8 cellular contexts compared by ENCODE assay signal in genomic region chr10:62818426-62819011, GRCh38. TPM values are rescaled to one million over a fixed set of nuclear protein-coding genes. Genes with fewer than 3 reads are reported as not detected.
DNase-seq lines count a peak whose midpoint lies in the region; TF ChIP-seq lines count a peak whose summit lies in the region.

No MANE protein-coding gene starts in this region.

- TF ChIP-seq CTCF in brain (conservative IDR thresholded peaks at IDR 0.05) = no peak
- TF ChIP-seq CTCF in lower leg skin (IDR thresholded peaks at IDR 0.05) = no peak

- no peaks in the 10 kb centered on the region for H3K36me3 ChIP-seq in ES-I3 (ENCODE audit: insufficient read depth, low read length)

- peak overlapping the region; percentile 9 for H3K4me3 ChIP-seq in lower leg skin (ENCODE audit: low read depth, poor library complexity, severe bottlenecking)

- peaks cover 5% of the 10 kb centered on the region for H3K36me3 Mint-ChIP-seq in brain

- H3K9me3 Mint-ChIP-seq in brain = peaks cover 0 to 6% (median 0%) of the 10 kb centered on the region in 5 experiments

- TF ChIP-seq POLR2A in lower leg skin (IDR thresholded peaks at IDR 0.05) = no peak

- DNase-seq in RPMI7951 (ENCODE audit: low read depth) = peak; percentile 31
- no peak for DNase-seq in lower leg skin (ENCODE audit: low spot score in 2 of 2)
- DNase-seq in stimulated activated CD8-positive, alpha-beta memory T cell treated with anti-CD3 and anti-CD28 coated beads, Interleukin-15, amount 100 ng/mL, for 4 hours (ENCODE audit: low read depth in 2 of 2) = peak; percentile 55 to 62
- DNase-seq in RKO (ENCODE audit: low spot score) = no peak
- DNase-seq in NCI-H1092 (lab: John Stamatoyannopoulos, UW) = no peak
- no peak for DNase-seq in dedifferentiated amniotic fluid mesenchymal stem cell (ENCODE audit: extremely low spot score)

- peaks cover 35% of the 10 kb centered on the region for H3K4me1 Mint-ChIP-seq in brain

- peak overlapping the region; percentile 87 to 98 (median 96) for H3K4me3 Mint-ChIP-seq in brain

- H3K9me3 ChIP-seq in ES-I3 (ENCODE audit: control insufficient read depth, insufficient read depth, low read length) = no peaks in the 10 kb centered on the region

- WGBS in lower leg skin, 2 donors = 4 to 7% methylated on average over 26 to 29 of the region's 65 CpGs

- H3K27ac Mint-ChIP-seq in brain = no peak overlapping the region

- peak overlapping the region; percentile 28; the same call in 1 of the 2 replicates for H3K9ac ChIP-seq in ES-I3 (ENCODE audit: low read depth, low read length)

- intact Hi-C loops in lower leg skin (cut with DNase I; ENCODE audit: low total_unique reads) = loop anchor here (5.0 kb wide), 1 partner anchor 226 kb away; no protein-coding TSS in a partner anchor

- H3K4me1 ChIP-seq in ES-I3 (ENCODE audit: insufficient read depth, low read length) = no peaks in the 10 kb centered on the region

- peaks cover 89% of the 10 kb centered on the region for H3K27me3 Mint-ChIP-seq in brain

RNA-seq across cellular contexts. Expression of gene EGR2, which starts 2.4 kb away (rescaled TPM):
- 2.3 and 5.9 TPM in 2 replicates for total RNA-seq in RPMI7951 (2014; rRNA removed; shearing (Covaris generic))
- polyA plus RNA-seq in brain (ENCODE audit: insufficient read depth, low read depth, low replicate concordance) = 0.54 TPM
- total RNA-seq in lower leg skin = 10 to 100 TPM in 3 of 4 donors, 1 to 10 TPM in 1; 9.7 to 23.8 (median 18.1) TPM

RNA-seq across cellular contexts. Expression of gene ADO, which starts 14.0 kb away (rescaled TPM):
- 27.4 and 31.7 TPM in 2 replicates for total RNA-seq in RPMI7951 (2014; rRNA removed; shearing (Covaris generic))
- polyA plus RNA-seq in brain (ENCODE audit: insufficient read depth, low read depth, low replicate concordance) = 18.2 TPM
- total RNA-seq in lower leg skin = 10 to 100 TPM; 17.1 to 22.3 (median 21.2) TPM

Comparison
In these comparisons a context has a peak if more than half of its experiments do, and no peak if none do; other contexts are left out.
1. DNase-seq: peak in RPMI7951 (single experiment) and stimulated activated CD8-positive, alpha-beta memory T cell treated with anti-CD3 and anti-CD28 coated beads, Interleukin-15, amount 100 ng/mL, for 4 hours (2 of 2); none in lower leg skin (0 of 2), RKO (single experiment), NCI-H1092 (single experiment) and dedifferentiated amniotic fluid mesenchymal stem cell (single experiment).